25 cellular contexts compared by ENCODE assay signal in the genomic region with DNA sequence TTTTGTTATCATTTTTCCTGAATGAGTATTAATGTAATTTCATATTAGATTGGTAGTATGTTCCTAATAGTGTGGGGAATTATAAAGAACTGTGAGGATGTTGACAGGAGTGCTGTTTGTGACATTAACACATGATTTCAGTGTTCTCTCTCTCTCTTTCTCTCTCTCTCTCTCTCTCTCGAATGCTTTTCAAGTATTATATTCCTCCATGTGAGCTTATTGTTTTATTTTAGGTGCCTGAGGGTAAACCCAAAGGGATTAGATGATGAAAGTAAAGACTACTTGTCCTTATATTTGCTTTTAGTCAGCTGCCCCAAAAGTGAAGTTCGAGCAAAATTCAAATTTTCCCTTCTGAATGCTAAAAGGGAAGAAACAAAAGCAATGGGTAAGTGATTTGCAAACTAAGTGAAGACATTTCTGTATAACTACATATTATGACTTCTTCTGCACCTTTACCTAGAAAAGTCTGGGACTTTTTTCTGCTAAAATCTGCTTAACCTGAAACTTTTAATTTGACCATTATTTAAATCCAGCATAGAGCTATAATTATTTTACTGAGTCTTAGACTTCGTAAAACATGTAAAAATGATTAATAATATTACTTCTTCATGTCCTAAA.
"Had no signal": no experiment of that assay in that cellular context is flagged by ENCODE, and none has a peak within 500 bp of the region (broad histone marks: within the 10 kb centered on the region; RNA-seq: fewer than 3 reads in every experiment).

No MANE protein-coding gene starts in this region.

- H3K4me3 ChIP-seq: breast epithelium, gastrocnemius medialis, skin epidermis, stomach, thyroid gland, upper lobe of right lung had no signal

- H3K27ac Mint-ChIP-seq: activated CD4-positive, alpha-beta memory T cell treated with anti-CD3 and anti-CD28 coated beads, Interleukin-2, amount 10 ng/mL, durations not matched to agents 7 days and 5 days; activated CD4-positive, alpha-beta T cell treated with anti-CD3 and anti-CD28 coated beads, Interleukin-2, amount 10 ng/mL, durations not matched to agents 7 days and 5 days; activated naive CD4-positive, alpha-beta T cell treated with anti-CD3 and anti-CD28 coated beads, Interleukin-2, amount 50 U/mL, for 72 hours; dendritic cell treated with granulocyte-macrophage colony-stimulating factor and Interleukin-4, amounts not matched to agents 40 ng/mL and 50 ng/mL, for 4 days; T-helper 1 cell treated with Interleukin-12 subunit alpha and Interleukin-12 subunit beta and Interleukin-4 antibody, amounts not matched to agents 30 μg/mL and 1 μg/mL, for 36 hours had no signal

- H3K9me3 Mint-ChIP-seq: activated CD4-positive, alpha-beta memory T cell treated with anti-CD3 and anti-CD28 coated beads, Interleukin-2, amount 10 ng/mL, durations not matched to agents 7 days and 5 days; activated CD4-positive, alpha-beta T cell treated with anti-CD3 and anti-CD28 coated beads, Interleukin-2, amount 10 ng/mL, durations not matched to agents 7 days and 5 days; activated naive CD4-positive, alpha-beta T cell treated with anti-CD3 and anti-CD28 coated beads, Interleukin-2, amount 50 U/mL, for 72 hours; activated T-cell treated with anti-CD3 and anti-CD28 coated beads, Interleukin-2, amount 50 U/mL, for 4 hours; dendritic cell treated with granulocyte-macrophage colony-stimulating factor and Interleukin-4, amounts not matched to agents 40 ng/mL and 50 ng/mL, for 4 days; naive thymus-derived CD8-positive, alpha-beta T cell; T-helper 1 cell treated with Interleukin-12 subunit alpha and Interleukin-12 subunit beta and Interleukin-4 antibody, amounts not matched to agents 30 μg/mL and 1 μg/mL, for 36 hours had no signal

- H3K27me3 ChIP-seq: breast epithelium, gastrocnemius medialis, stomach, thyroid gland, upper lobe of right lung had no signal

- H3K27ac ChIP-seq: breast epithelium, skin epidermis, stomach, thyroid gland, upper lobe of right lung had no signal

- H3K4me1 Mint-ChIP-seq: activated CD4-positive, alpha-beta memory T cell treated with anti-CD3 and anti-CD28 coated beads, Interleukin-2, amount 10 ng/mL, durations not matched to agents 7 days and 5 days; activated CD4-positive, alpha-beta T cell treated with anti-CD3 and anti-CD28 coated beads, Interleukin-2, amount 10 ng/mL, durations not matched to agents 7 days and 5 days had no signal

- H3K4me1 ChIP-seq: breast epithelium, thyroid gland, upper lobe of right lung had no signal

- DNase-seq: activated CD4-positive, alpha-beta memory T cell treated with anti-CD3 and anti-CD28 coated beads, Interleukin-2, amount 10 ng/mL, durations not matched to agents 7 days and 5 days; activated CD4-positive, alpha-beta T cell treated with anti-CD3 and anti-CD28 coated beads for 1 hour; activated CD4-positive, alpha-beta T cell treated with anti-CD3 and anti-CD28 coated beads, Interleukin-2, amount 10 ng/mL, durations not matched to agents 7 days and 5 days; activated naive CD4-positive, alpha-beta T cell; activated T-cell treated with anti-CD3 and anti-CD28 coated beads, Interleukin-2, amount 50 U/mL, for 4 hours; central memory CD4-positive, alpha-beta T cell; gastrocnemius medialis; glutamatergic neuron; islet precursor cell; left cardiac atrium; left ventricle myocardium superior; naive thymus-derived CD8-positive, alpha-beta T cell; posterior cingulate gyrus; stimulated activated CD4-positive, alpha-beta T cell treated with anti-CD3 and anti-CD28 coated beads, Interleukin-12 subunit alpha, Interleukin-12 subunit beta, amount 100 ng/mL, for 4 hours; stimulated activated CD4-positive, alpha-beta T cell treated with anti-CD3 and anti-CD28 coated beads, Interleukin-4, amount 100 ng/mL, for 1 hour; stomach; T-helper 9 cell; thyroid gland; upper lobe of right lung had no signal

- H3K9me3 ChIP-seq: breast epithelium, gastrocnemius medialis, stomach, thyroid gland, upper lobe of right lung had no signal

- H3K36me3 ChIP-seq: breast epithelium, gastrocnemius medialis, thyroid gland had no signal

- ATAC-seq: activated naive CD4-positive, alpha-beta T cell treated with anti-CD3 and anti-CD28 coated beads, Interleukin-2, amount 50 U/mL, for 72 hours; activated T-cell treated with anti-CD3 and anti-CD28 coated beads, Interleukin-2, amount 50 U/mL, for 4 hours; left cardiac atrium; left ventricle myocardium superior; naive thymus-derived CD8-positive, alpha-beta T cell; sciatic nerve; upper lobe of right lung had no signal

- H3K27me3 Mint-ChIP-seq: activated CD4-positive, alpha-beta memory T cell treated with anti-CD3 and anti-CD28 coated beads, Interleukin-2, amount 10 ng/mL, durations not matched to agents 7 days and 5 days; activated CD4-positive, alpha-beta T cell treated with anti-CD3 and anti-CD28 coated beads, Interleukin-2, amount 10 ng/mL, durations not matched to agents 7 days and 5 days; dendritic cell treated with granulocyte-macrophage colony-stimulating factor and Interleukin-4, amounts not matched to agents 40 ng/mL and 50 ng/mL, for 4 days; naive thymus-derived CD8-positive, alpha-beta T cell had no signal

- H3K4me3 Mint-ChIP-seq: activated CD4-positive, alpha-beta memory T cell treated with anti-CD3 and anti-CD28 coated beads, Interleukin-2, amount 10 ng/mL, durations not matched to agents 7 days and 5 days; activated CD4-positive, alpha-beta T cell treated with anti-CD3 and anti-CD28 coated beads, Interleukin-2, amount 10 ng/mL, durations not matched to agents 7 days and 5 days; activated T-cell treated with anti-CD3 and anti-CD28 coated beads, Interleukin-2, amount 50 U/mL, for 4 hours; dendritic cell treated with granulocyte-macrophage colony-stimulating factor and Interleukin-4, amounts not matched to agents 40 ng/mL and 50 ng/mL, for 4 days; naive thymus-derived CD8-positive, alpha-beta T cell; T-helper 1 cell treated with Interleukin-12 subunit alpha and Interleukin-12 subunit beta and Interleukin-4 antibody, amounts not matched to agents 30 μg/mL and 1 μg/mL, for 36 hours had no signal
